In genomic region chr16:10308305-10309193, GRCh38 we compare ENCODE assay signal across 1 cellular context.
TF ChIP-seq lines count a peak whose summit lies in the region.

No MANE protein-coding gene starts in this region.

TF ChIP-seq in HepG2, 621 proteins besides CTCF, POLR2A, EP300 and RAD21 (continued from another document and continues in another):
- TF ChIP-seq ZBTB39 (CRISPR knock-in tag; IDR thresholded peaks at IDR 0.05) (no peak), ZKSCAN5 (CRISPR knock-in tag; IDR thresholded peaks at IDR 0.05) (no peak), YY1 (IDR thresholded peaks at IDR 0.05; ENCODE audit: insufficient read depth, insufficient replicate concordance, low read depth, low read length) (peak; percentile 26), KDM1A (CRISPR knock-in tag; IDR thresholded peaks at IDR 0.05) (no peak; the same call in 1 of the 2 replicates), CREB1 (IDR thresholded peaks at IDR 0.05) (no peak), CREB1 (CRISPR knock-in tag; IDR thresholded peaks at IDR 0.05) (no peak), TOE1 (CRISPR knock-in tag; IDR thresholded peaks at IDR 0.05) (no peak), CHD4 (IDR thresholded peaks at IDR 0.05; ENCODE audit: borderline replicate concordance, low read length) (no peak; the same call in 1 of the 2 replicates), ZNF652 (CRISPR knock-in tag; IDR thresholded peaks at IDR 0.05; ENCODE audit: borderline replicate concordance, low read depth) (no peak), KAT7 (CRISPR knock-in tag; IDR thresholded peaks at IDR 0.05; ENCODE audit: borderline replicate concordance) (0 out of 2 replicates have a peak, but pooled peaks have one; percentile 64), HOMEZ (CRISPR knock-in tag; IDR thresholded peaks at IDR 0.05; ENCODE audit: low read depth) (peak; percentile 75; the same call in 1 of the 2 replicates), ZZZ3 (CRISPR knock-in tag; IDR thresholded peaks at IDR 0.05; ENCODE audit: borderline replicate concordance) (0 out of 2 replicates have a peak, but pooled peaks have one; percentile 71), ZNF772 (CRISPR knock-in tag; IDR thresholded peaks at IDR 0.05) (0 out of 2 replicates have a peak, but pooled peaks have one; percentile 16), MLXIP (CRISPR knock-in tag; IDR thresholded peaks at IDR 0.05; ENCODE audit: borderline replicate concordance) (no peak), ZNF503 (CRISPR knock-in tag; IDR thresholded peaks at IDR 0.05) (no peak), ZNF142 (CRISPR knock-in tag; IDR thresholded peaks at IDR 0.05) (no peak), ZBTB3 (CRISPR knock-in tag; IDR thresholded peaks at IDR 0.05; ENCODE audit: borderline replicate concordance, low read depth) (peak; percentile 68; the same call in 1 of the 2 replicates), ZNF558 (CRISPR knock-in tag; IDR thresholded peaks at IDR 0.05; ENCODE audit: borderline replicate concordance) (no peak), ZNF350 (CRISPR knock-in tag; IDR thresholded peaks at IDR 0.05; ENCODE audit: borderline replicate concordance, low read depth) (peak; percentile 67), ZSCAN21 (CRISPR knock-in tag; IDR thresholded peaks at IDR 0.05; ENCODE audit: borderline replicate concordance) (0 out of 2 replicates have a peak, but pooled peaks have one; percentile 57), POLR2AphosphoS2 (IDR thresholded peaks at IDR 0.05; ENCODE audit: low read depth, low read length) (no peak), ZFP82 (CRISPR knock-in tag; IDR thresholded peaks at IDR 0.05; ENCODE audit: borderline replicate concordance) (no peak), KLF12 (CRISPR knock-in tag; IDR thresholded peaks at IDR 0.05; ENCODE audit: borderline replicate concordance) (no peak), NFYB (CRISPR knock-in tag; IDR thresholded peaks at IDR 0.05) (no peak), TEF (CRISPR knock-in tag; IDR thresholded peaks at IDR 0.05) (no peak), MYPOP (CRISPR knock-in tag; IDR thresholded peaks at IDR 0.05) (peak; percentile 81), MZF1 (CRISPR knock-in tag; IDR thresholded peaks at IDR 0.05; ENCODE audit: borderline replicate concordance) (no peak), IRF2 (CRISPR knock-in tag; IDR thresholded peaks at IDR 0.05) (peak; percentile 40), ZNF704 (CRISPR knock-in tag; IDR thresholded peaks at IDR 0.05; ENCODE audit: borderline replicate concordance) (no peak), ZFP37 (CRISPR knock-in tag; IDR thresholded peaks at IDR 0.05; ENCODE audit: borderline replicate concordance) (no peak), GPN1 (CRISPR knock-in tag; IDR thresholded peaks at IDR 0.05; ENCODE audit: borderline replicate concordance) (no peak), ZNF10 (CRISPR knock-in tag; IDR thresholded peaks at IDR 0.05; ENCODE audit: borderline replicate concordance, low read depth) (no peak), GABPA (IDR thresholded peaks at IDR 0.05; ENCODE audit: low read depth, low read length) (no peak), GABPA (CRISPR knock-in tag; IDR thresholded peaks at IDR 0.05; ENCODE audit: low read depth) (no peak; the same call in 1 of the 2 replicates), ZNF75D (CRISPR knock-in tag; IDR thresholded peaks at IDR 0.05; ENCODE audit: borderline replicate concordance) (no peak), SRSF1 (optimal IDR thresholded peaks at IDR 0.05; ENCODE audit: low read depth, low read length) (no peak), USF2 (IDR thresholded peaks at IDR 0.05; ENCODE audit: low read depth, low read length) (no peak), USF2 (CRISPR knock-in tag; IDR thresholded peaks at IDR 0.05; ENCODE audit: borderline replicate concordance) (0 out of 2 replicates have a peak, but pooled peaks have one; percentile 35), ZNF207 (IDR thresholded peaks at IDR 0.05; ENCODE audit: borderline replicate concordance) (no peak)
